ENCODE assay signal across 1 cellular context in genomic region chr20:20215976-20216727, GRCh38.
A peak's percentile ranks its signal among the peaks of the same experiment; 100 is the strongest.
TF ChIP-seq lines count a peak whose summit lies in the region.

No MANE protein-coding gene starts in this region.

TF ChIP-seq in GM12878, 131 proteins besides CTCF, POLR2A, EP300 and RAD21 (continued from another document):
- TF ChIP-seq E2F4 (IDR thresholded peaks at IDR 0.05; ENCODE audit: low read depth, low read length) (no peak), ZSCAN29 (IDR thresholded peaks at IDR 0.05) (no peak), NR2F1 (conservative IDR thresholded peaks at IDR 0.05) (0 out of 2 replicates have a peak, but pooled peaks have one; percentile 24), PKNOX1 (IDR thresholded peaks at IDR 0.05) (peak; percentile 61; the same call in 1 of the 2 replicates), RELB (IDR thresholded peaks at IDR 0.05; ENCODE audit: low read depth) (peak; percentile 34; the same call in 1 of the 2 replicates), DPF2 (IDR thresholded peaks at IDR 0.05) (peak; percentile 59), IKZF1 (conservative IDR thresholded peaks at IDR 0.05) (peak; percentile 80)
